ENCODE assay signal across 10 cellular contexts in the genomic region with DNA sequence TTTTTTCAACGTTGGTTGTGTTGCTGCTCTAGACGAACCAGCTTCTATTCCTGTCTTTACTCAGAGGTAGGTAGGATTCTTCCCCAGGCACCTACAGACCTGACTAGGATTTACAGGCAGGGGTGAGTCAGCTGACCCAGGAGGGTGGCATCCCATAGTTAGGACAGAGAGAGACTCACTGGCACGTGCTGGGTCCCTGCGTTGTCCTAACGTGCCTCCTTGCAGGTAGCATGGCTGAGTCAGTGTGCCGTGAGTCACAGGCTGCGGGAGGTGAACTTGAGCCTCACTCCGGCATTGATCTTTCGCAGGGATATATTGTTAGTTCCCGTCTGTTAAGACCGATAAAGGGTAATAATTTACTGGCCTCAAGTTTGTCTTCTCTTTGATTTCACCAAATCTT.
DNase-seq lines count a peak whose midpoint lies in the region; ATAC-seq and TF ChIP-seq lines count a peak whose summit lies in the region.
"Had no signal": no experiment of that assay in that cellular context is flagged by ENCODE, and none has a peak within 500 bp of the region (broad histone marks: within the 10 kb centered on the region; RNA-seq: fewer than 3 reads in every experiment).

No MANE protein-coding gene starts in this region.

- no peaks in the 10 kb centered on the region for H3K4me1 ChIP-seq in endodermal cell (ENCODE audit: control insufficient read depth, insufficient read depth, low read length)

- DNase-seq in activated CD4-positive, alpha-beta T cell treated with anti-CD3 and anti-CD28 coated beads for 36 hours = peak; percentile 86
- no peak for DNase-seq in activated CD4-positive, alpha-beta T cell treated with anti-CD3 and anti-CD28 coated beads, Interleukin-2, amount 50 U/mL, for 4 hours
- peak; percentile 97 for DNase-seq in RWPE1 (ENCODE audit: low spot score)
- peak; percentile 60 for DNase-seq in endodermal cell
- DNase-seq in stimulated activated CD4-positive, alpha-beta T cell treated with anti-CD3 and anti-CD28 coated beads, Interleukin-1b, Interleukin-23, amount 100 ng/mL, for 48 hours = peak; percentile 84
- DNase-seq in ecto neural progenitor cell (ENCODE audit: low spot score) = no peak
- no peak for DNase-seq in HUDEP-2 (lab: John Stamatoyannopoulos, UW; ENCODE audit: unreplicated experiment in 76 of 76)
- DNase-seq: effector memory CD4-positive, alpha-beta T cell; OCI-M1 had no signal

- POLR2A ChIA-PET in activated CD4-positive, alpha-beta T cell treated with anti-CD3 and anti-CD28 coated beads for 36 hours (lab: Charles Lee) = interaction anchor here (1.0 to 2.8 kb wide), 2 partner anchors 24 to 48 kb away, joined by 3 to 20 read pairs; no protein-coding TSS in a partner anchor
- POLR2A ChIA-PET in RWPE1 (lab: Yijun Ruan, JAX; ENCODE audit: low non-redundant PET) = interaction anchor here (0.5 kb wide), 1 partner anchor 1639 kb away, joined by 3 read pairs; no protein-coding TSS in a partner anchor

- H3K27ac ChIP-seq in RWPE1 (peak overlapping the region; percentile 64), endodermal cell (ENCODE audit: low read depth, low read length) (no peak overlapping the region)

- H3K9ac ChIP-seq in endodermal cell (ENCODE audit: extremely low read depth, low read length, poor library complexity, severe bottlenecking) = no peak overlapping the region

- 68 to 81% methylated on average over 10 to 11 of the region's 11 CpGs for whole genome bisulfite sequencing in endodermal cell (ENCODE audit: insufficient coverage in 1 of 2, insufficient read length in 1 of 2), 2 experiments

- no peaks in the 10 kb centered on the region for H3K27me3 ChIP-seq in endodermal cell (ENCODE audit: control insufficient read depth, insufficient read depth, low read length, poor library complexity, severe bottlenecking)

- TF ChIP-seq CTCF in RWPE1 (conservative IDR thresholded peaks at IDR 0.05; ENCODE audit: low read depth) (no peak), endodermal cell (conservative IDR thresholded peaks at IDR 0.05) (no peak)

- H3K36me3 Mint-ChIP-seq in activated CD4-positive, alpha-beta T cell treated with anti-CD3 and anti-CD28 coated beads for 36 hours (ENCODE audit: low read depth) = peaks cover 33% of the 10 kb centered on the region
- H3K36me3 Mint-ChIP-seq in endodermal cell (ENCODE audit: low read depth) = no peaks in the 10 kb centered on the region

- CTCF ChIA-PET in activated CD4-positive, alpha-beta T cell treated with anti-CD3 and anti-CD28 coated beads for 36 hours (lab: Charles Lee) = interaction anchor here (0.6 to 1.8 kb wide), 8 partner anchors 23 to 371 kb away, joined by 3 to 6 read pairs (median 4); partner anchors contain the start of gene PFKFB3
- CTCF ChIA-PET in RWPE1 (lab: Yijun Ruan, JAX) = interaction anchor here (0.5 to 0.6 kb wide), 2 partner anchors 9 to 146 kb away, joined by 3 read pairs; no protein-coding TSS in a partner anchor

- peak overlapping the region; percentile 30 for H3K4me3 Mint-ChIP-seq in activated CD4-positive, alpha-beta T cell treated with anti-CD3 and anti-CD28 coated beads for 36 hours
- no peak overlapping the region for H3K4me3 Mint-ChIP-seq in endodermal cell

- H3K36me3 ChIP-seq in endodermal cell (ENCODE audit: control insufficient read depth, insufficient read depth, low read length) = no peaks in the 10 kb centered on the region

- H3K9me3 Mint-ChIP-seq in activated CD4-positive, alpha-beta T cell treated with anti-CD3 and anti-CD28 coated beads for 36 hours (ENCODE audit: low read depth) = peaks cover 11% of the 10 kb centered on the region
- H3K9me3 Mint-ChIP-seq in endodermal cell = peaks cover 8% of the 10 kb centered on the region

- no peaks in the 10 kb centered on the region for H3K27me3 Mint-ChIP-seq in activated CD4-positive, alpha-beta T cell treated with anti-CD3 and anti-CD28 coated beads for 36 hours
- H3K27me3 Mint-ChIP-seq in endodermal cell (ENCODE audit: insufficient read depth) = no peaks in the 10 kb centered on the region

- peak; percentile 63 for ATAC-seq in activated CD4-positive, alpha-beta T cell treated with anti-CD3 and anti-CD28 coated beads for 36 hours
- no peak for ATAC-seq in GM19351 (IDR thresholded peaks at IDR 0.05; ENCODE audit: unreplicated experiment)

- H3K4me1 Mint-ChIP-seq in activated CD4-positive, alpha-beta T cell treated with anti-CD3 and anti-CD28 coated beads for 36 hours = peaks cover 69% of the 10 kb centered on the region
- peaks cover 7% of the 10 kb centered on the region for H3K4me1 Mint-ChIP-seq in endodermal cell

- H3K9me3 ChIP-seq in endodermal cell (ENCODE audit: control insufficient read depth, low read length) = no peaks in the 10 kb centered on the region

- no peak overlapping the region for H3K4me3 ChIP-seq in endodermal cell (ENCODE audit: low read length)

- intact Hi-C loops in activated CD4-positive, alpha-beta T cell treated with anti-CD3 and anti-CD28 coated beads for 36 hours (cut with DNase I, micrococcal nuclease) = no loop called here

- peak overlapping the region; percentile 80 for H3K27ac Mint-ChIP-seq in activated CD4-positive, alpha-beta T cell treated with anti-CD3 and anti-CD28 coated beads for 36 hours
- no peak overlapping the region for H3K27ac Mint-ChIP-seq in endodermal cell

Comparison
In these comparisons a context has a peak if more than half of its experiments do, and no peak if none do; other contexts are left out.
1. DNase-seq: peak in activated CD4-positive, alpha-beta T cell treated with anti-CD3 and anti-CD28 coated beads for 36 hours (single experiment), RWPE1 (single experiment), endodermal cell (single experiment) and stimulated activated CD4-positive, alpha-beta T cell treated with anti-CD3 and anti-CD28 coated beads, Interleukin-1b, Interleukin-23, amount 100 ng/mL, for 48 hours (single experiment); none in activated CD4-positive, alpha-beta T cell treated with anti-CD3 and anti-CD28 coated beads, Interleukin-2, amount 50 U/mL, for 4 hours (0 of 2), ecto neural progenitor cell (single experiment) and HUDEP-2 (0 of 76).